Comparison of ENCODE assay signal across 8 cellular contexts in the genomic region with DNA sequence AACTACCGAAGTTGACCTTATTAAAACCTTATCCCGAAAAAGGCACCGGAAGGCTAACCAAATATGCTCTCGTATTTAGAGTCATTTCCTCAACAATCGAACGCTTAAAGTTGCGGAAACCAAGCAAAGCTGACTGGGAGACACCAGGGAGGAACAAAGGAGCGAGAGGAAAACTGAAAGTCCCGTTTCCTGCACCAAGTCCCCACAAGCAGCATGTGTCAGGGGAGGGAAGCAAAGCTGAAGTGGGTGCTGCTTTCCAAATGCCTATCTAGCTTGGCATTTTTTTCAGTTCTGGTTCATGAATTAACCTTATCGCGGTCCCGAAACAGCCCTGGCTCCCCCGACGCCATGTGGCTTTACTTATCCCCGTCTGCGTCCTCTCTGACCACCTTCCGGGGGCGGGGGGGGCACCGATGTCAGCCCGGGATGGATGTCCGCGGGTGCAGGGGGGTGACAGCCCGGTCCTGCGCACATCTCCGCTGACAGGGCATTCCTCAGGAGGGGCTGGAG. TPM values are rescaled to one million over a fixed set of nuclear protein-coding genes. Genes with fewer than 3 reads are reported as not detected.
DNase-seq lines count a peak whose midpoint lies in the region; ATAC-seq and TF ChIP-seq lines count a peak whose summit lies in the region.

No MANE protein-coding gene starts in this region.

- H3K27ac ChIP-seq in right atrium auricular region, result peak overlapping the region; percentile 86 to 89

- peaks cover 0 to 56% of the 10 kb centered on the region in 2 donors for H3K4me1 ChIP-seq in right atrium auricular region

- H3K4me3 ChIP-seq in right atrium auricular region, result peak overlapping the region; percentile 62 to 65

- ATAC-seq in GM21447 (IDR thresholded peaks at IDR 0.05; ENCODE audit: unreplicated experiment), result no peak

- peak overlapping the region; percentile 88 for H3K4me3 Mint-ChIP-seq in activated naive CD4-positive, alpha-beta T cell treated with anti-CD3 and anti-CD28 coated beads, Interleukin-2, amount 50 U/mL, for 24 hours

- H3K9me3 ChIP-seq in right atrium auricular region, result no peaks in the 10 kb centered on the region

- H3K27me3 Mint-ChIP-seq in activated naive CD4-positive, alpha-beta T cell treated with anti-CD3 and anti-CD28 coated beads, Interleukin-2, amount 50 U/mL, for 24 hours, result no peaks in the 10 kb centered on the region

- intact Hi-C loops in posterior vena cava (cut with DNase I), result no loop called here

- peaks cover 81% of the 10 kb centered on the region for H3K4me1 Mint-ChIP-seq in activated naive CD4-positive, alpha-beta T cell treated with anti-CD3 and anti-CD28 coated beads, Interleukin-2, amount 50 U/mL, for 24 hours

- H3K27ac Mint-ChIP-seq in activated naive CD4-positive, alpha-beta T cell treated with anti-CD3 and anti-CD28 coated beads, Interleukin-2, amount 50 U/mL, for 24 hours, result peak overlapping the region; percentile 85

- no peak for TF ChIP-seq CTCF in right atrium auricular region (IDR thresholded peaks at IDR 0.05)

- no peak for DNase-seq in activated naive CD4-positive, alpha-beta T cell (lab: John Stamatoyannopoulos, UW)
- DNase-seq in MV-4-11 (lab: John Stamatoyannopoulos, UW), result peak; percentile 61
- DNase-seq in amniotic epithelial cell (ENCODE audit: low read depth), result peak; percentile 64
- DNase-seq in right atrium auricular region (ENCODE audit: low spot score), result peak; percentile 66
- peak; percentile 90 for DNase-seq in posterior vena cava (ENCODE audit: low spot score)
- no peak for DNase-seq in NCI-H1105 (lab: John Stamatoyannopoulos, UW)

- H3K36me3 ChIP-seq in right atrium auricular region, result no peaks in the 10 kb centered on the region

- H3K36me3 Mint-ChIP-seq in activated naive CD4-positive, alpha-beta T cell treated with anti-CD3 and anti-CD28 coated beads, Interleukin-2, amount 50 U/mL, for 24 hours, result no peaks in the 10 kb centered on the region

- H3K9me3 Mint-ChIP-seq in activated naive CD4-positive, alpha-beta T cell treated with anti-CD3 and anti-CD28 coated beads, Interleukin-2, amount 50 U/mL, for 24 hours, result no peaks in the 10 kb centered on the region

- H3K27me3 ChIP-seq in right atrium auricular region, result no peaks in the 10 kb centered on the region

RNA-seq across cellular contexts. Expression of a gene that starts 44.1 kb away (rescaled TPM):
- total RNA-seq in right atrium auricular region (10 to 100 TPM; 11.0 to 14.0 TPM), posterior vena cava (10 to 100 TPM; 24.3 to 32.5 TPM)

Comparison
In these comparisons a context has a peak if more than half of its experiments do, and no peak if none do; other contexts are left out.
1. DNase-seq: peak in MV-4-11 (single experiment), amniotic epithelial cell (single experiment), right atrium auricular region (single experiment) and posterior vena cava (single experiment); none in activated naive CD4-positive, alpha-beta T cell (0 of 4) and NCI-H1105 (single experiment).